ENCODE assay signal across 34 cellular contexts in genomic region chr5:79395296-79395695, GRCh38.
"Had no signal": no experiment of that assay in that cellular context is flagged by ENCODE, and none has a peak within 500 bp of the region (broad histone marks: within the 10 kb centered on the region; RNA-seq: fewer than 3 reads in every experiment).

No MANE protein-coding gene starts in this region.

- H3K4me3 ChIP-seq: MG63 had no signal

- H3K9me3 ChIP-seq: MG63 had no signal

- H3K27me3 ChIP-seq: MG63 had no signal

- DNase-seq: Karpas-422, Kasumi-1, MG63, MM.1S, MV-4-11, NCI-H1048, NCI-H1092, NCI-H1092 treated with DMSO at 0.1 percent for 48 hours, NCI-H1105, NCI-H1105 treated with DMSO at 0.1 percent for 48 hours, NCI-H1417, NCI-H1417 treated with DMSO at 0.1 percent for 48 hours, NCI-H1436, NCI-H1436 treated with DMSO at 0.1 percent for 48 hours, NCI-H146, NCI-H1694, NCI-H1694 treated with DMSO at 0.1 percent for 48 hours, NCI-H187, NCI-H187 treated with DMSO at 0.1 percent for 48 hours, NCI-H1930, NCI-H2029, NCI-H2029 treated with DMSO at 0.1 percent for 48 hours, NCI-H2081, NCI-H2081 treated with DMSO at 0.1 percent for 48 hours, NCI-H2107, NCI-H2171, NCI-H2171 treated with DMSO at 0.1 percent for 48 hours, NCI-H2227 treated with DMSO at 0.1 percent for 48 hours, NCI-H226, NCI-H345, NCI-H446, NCI-H446 treated with DMSO at 0.1 percent for 48 hours, NCI-H510A, NCI-H510A treated with DMSO at 0.1 percent for 48 hours had no signal
